ENCODE assay signal across 35 cellular contexts in the genomic region with DNA sequence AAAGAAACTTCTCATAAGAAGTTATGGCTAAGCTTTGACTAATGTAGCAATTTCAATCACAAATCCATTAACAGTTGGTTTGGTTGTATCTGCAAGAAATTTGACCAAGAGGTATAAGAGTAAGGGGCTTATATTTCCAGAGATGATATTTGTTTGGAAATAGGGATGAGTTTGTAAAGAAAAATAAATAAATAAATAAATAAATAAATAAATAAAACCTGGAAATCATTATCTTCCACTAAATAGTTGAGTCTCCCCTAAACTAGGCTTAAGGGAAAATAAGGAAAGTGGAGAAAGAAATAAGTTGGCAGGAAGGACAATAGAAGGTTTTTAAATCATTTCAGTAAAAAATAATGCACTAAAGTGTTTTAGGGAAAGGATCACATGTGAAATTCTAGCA. TPM values are rescaled to one million over a fixed set of nuclear protein-coding genes. Genes with fewer than 3 reads are reported as not detected.
"Had no signal": no experiment of that assay in that cellular context is flagged by ENCODE, and none has a peak within 500 bp of the region (broad histone marks: within the 10 kb centered on the region; RNA-seq: fewer than 3 reads in every experiment).

No MANE protein-coding gene starts in this region.

- DNase-seq: Karpas-422, Kasumi-1, MG63, MM.1S, MV-4-11, NCI-H1048, NCI-H1092, NCI-H1092 treated with DMSO at 0.1 percent for 48 hours, NCI-H1105, NCI-H1105 treated with DMSO at 0.1 percent for 48 hours, NCI-H1417 treated with DMSO at 0.1 percent for 48 hours, NCI-H1436, NCI-H1436 treated with DMSO at 0.1 percent for 48 hours, NCI-H146, NCI-H1694, NCI-H1694 treated with DMSO at 0.1 percent for 48 hours, NCI-H187, NCI-H187 treated with DMSO at 0.1 percent for 48 hours, NCI-H1930, NCI-H2029, NCI-H2029 treated with DMSO at 0.1 percent for 48 hours, NCI-H2081, NCI-H2081 treated with DMSO at 0.1 percent for 48 hours, NCI-H2107, NCI-H2171, NCI-H2171 treated with DMSO at 0.1 percent for 48 hours, NCI-H226, NCI-H345, NCI-H446, NCI-H446 treated with DMSO at 0.1 percent for 48 hours, NCI-H510A, NCI-H524, NCI-H524 treated with DMSO at 0.1 percent for 48 hours had no signal

- H3K4me3 ChIP-seq: MG63 had no signal

- H3K36me3 ChIP-seq: MG63 had no signal

- H3K27me3 ChIP-seq: MG63 had no signal

- H3K9me3 ChIP-seq: MG63 had no signal

RNA-seq across cellular contexts. Expression of gene SCN7A, which starts 23.5 kb away (rescaled TPM):
- total RNA-seq: M059J, MCF 10A had no signal
